In the genomic region with DNA sequence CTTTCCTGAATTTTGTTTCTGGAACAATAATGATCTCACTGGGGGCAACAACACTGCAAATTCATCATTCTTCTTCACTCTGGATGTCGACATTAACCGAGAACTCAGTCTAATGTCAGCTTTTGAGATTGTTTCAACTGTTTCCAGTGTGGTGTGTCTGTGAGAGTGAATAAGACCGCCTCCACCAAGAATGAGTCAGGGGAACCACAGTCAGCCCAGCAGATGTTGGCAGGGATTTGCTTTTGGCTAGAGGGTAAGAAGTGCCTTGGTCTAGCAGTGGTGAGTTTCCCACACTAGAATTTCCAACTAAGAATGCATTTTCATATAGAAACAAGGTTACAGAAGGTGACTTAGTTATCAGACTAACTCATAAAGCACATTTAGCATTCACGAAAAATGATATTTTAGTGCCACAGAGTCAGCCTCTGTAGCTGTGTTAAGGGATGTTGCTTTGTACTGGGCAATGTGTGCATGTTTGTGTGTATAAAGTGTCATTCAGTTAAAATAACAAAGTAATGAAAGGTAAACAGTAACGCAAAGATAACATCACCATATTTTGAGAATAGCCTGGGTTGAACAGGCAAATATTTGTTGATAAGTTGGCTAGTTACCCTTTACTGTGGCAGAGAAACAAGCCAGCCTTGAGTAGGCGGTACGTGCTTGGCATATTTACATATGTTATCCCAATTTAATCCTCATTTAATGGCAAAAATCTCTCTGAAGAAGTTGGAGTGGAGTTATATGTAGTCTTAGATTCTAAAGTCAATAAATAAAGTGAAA, we compare ENCODE assay signal across 9 cellular contexts. TPM values are rescaled to one million over a fixed set of nuclear protein-coding genes. Genes with fewer than 3 reads are reported as not detected.
DNase-seq lines count a peak whose midpoint lies in the region; ATAC-seq and TF ChIP-seq lines count a peak whose summit lies in the region.
"Had no signal": no experiment of that assay in that cellular context is flagged by ENCODE, and none has a peak within 500 bp of the region (broad histone marks: within the 10 kb centered on the region; RNA-seq: fewer than 3 reads in every experiment).

No MANE protein-coding gene starts in this region.

- H3K36me3 ChIP-seq in Panc1 (ENCODE audit: control insufficient read depth, insufficient read depth, low read length) (no peaks in the 10 kb centered on the region), fibroblast of lung (ENCODE audit: control insufficient read depth, insufficient read depth, low read length) (no peaks in the 10 kb centered on the region)

- no peaks in the 10 kb centered on the region for H3K36me3 Mint-ChIP-seq in activated CD8-positive, alpha-beta memory T cell treated with anti-CD3 and anti-CD28 coated beads, Interleukin-2, amount 10 ng/mL, durations not matched to agents 7 days and 5 days
- no peaks in the 10 kb centered on the region for H3K36me3 Mint-ChIP-seq in stimulated activated effector memory CD8-positive, alpha-beta T cell treated with anti-CD3 and anti-CD28 coated beads, Interleukin-12 subunit alpha, Interleukin-12 subunit beta, amount 100 ng/mL, for 72 hours
- no peaks in the 10 kb centered on the region for H3K36me3 Mint-ChIP-seq in progenitor cell of endocrine pancreas (ENCODE audit: insufficient read depth)

- TF ChIP-seq CTCF in Panc1 (IDR thresholded peaks at IDR 0.05): no peak
- TF ChIP-seq CTCF in fibroblast of lung (conservative IDR thresholded peaks at IDR 0.05 in 1 of 2, IDR thresholded peaks at IDR 0.05 in 1 of 2; ENCODE audit: low read depth in 1 of 2, low read length in 2 of 2): no peak
- no peak for TF ChIP-seq CTCF in progenitor cell of endocrine pancreas (IDR thresholded peaks at IDR 0.05; ENCODE audit: unreplicated experiment)

- H3K4me1 ChIP-seq in Panc1 (ENCODE audit: control insufficient read depth, insufficient read depth, low read length): no peaks in the 10 kb centered on the region
- peaks cover 5% of the 10 kb centered on the region for H3K4me1 ChIP-seq in fibroblast of lung (ENCODE audit: control insufficient read depth, extremely low read depth, insufficient read depth, low read length)

- H3K79me2 ChIP-seq in fibroblast of lung (ENCODE audit: control insufficient read depth, insufficient read depth, low read length): no peaks in the 10 kb centered on the region

- H3K4me3 ChIP-seq in Panc1 (ENCODE audit: low read depth in 2 of 2, low read length in 2 of 2) (no peak overlapping the region), fibroblast of lung (replicated peaks in 1 of 4; ENCODE audit: control extremely low read depth in 1 of 4, insufficient read depth in 1 of 4, low read depth in 3 of 4, low read length in 4 of 4) (no peak overlapping the region)

- H3K27ac Mint-ChIP-seq in activated CD8-positive, alpha-beta memory T cell treated with anti-CD3 and anti-CD28 coated beads, Interleukin-2, amount 10 ng/mL, durations not matched to agents 7 days and 5 days: no peak overlapping the region
- peak overlapping the region; percentile 32 for H3K27ac Mint-ChIP-seq in stimulated activated effector memory CD8-positive, alpha-beta T cell treated with anti-CD3 and anti-CD28 coated beads, Interleukin-12 subunit alpha, Interleukin-12 subunit beta, amount 100 ng/mL, for 72 hours
- no peak overlapping the region for H3K27ac Mint-ChIP-seq in progenitor cell of endocrine pancreas
- H3K27ac Mint-ChIP-seq: activated B cell treated with CpG ODN at 0.5 μM for 24 hours had no signal

- ATAC-seq in activated CD8-positive, alpha-beta memory T cell treated with anti-CD3 and anti-CD28 coated beads, Interleukin-2, amount 10 ng/mL, durations not matched to agents 7 days and 5 days: peak; percentile 82
- peak; percentile 80; the same call in 1 of the 2 replicates for ATAC-seq in Panc1
- peak; percentile 99 for ATAC-seq in stimulated activated effector memory CD8-positive, alpha-beta T cell treated with anti-CD3 and anti-CD28 coated beads, Interleukin-12 subunit alpha, Interleukin-12 subunit beta, amount 100 ng/mL, for 72 hours
- no peak for ATAC-seq in HG02571 (IDR thresholded peaks at IDR 0.05; ENCODE audit: unreplicated experiment)

- H4K20me1 ChIP-seq in fibroblast of lung (ENCODE audit: control insufficient read depth, extremely low read depth, insufficient read depth, low read length): no peaks in the 10 kb centered on the region

- H3K4me2 ChIP-seq in fibroblast of lung (ENCODE audit: extremely low read depth, insufficient read depth, low read length): peak overlapping the region; percentile 58

- POLR2A ChIA-PET in Panc1 (lab: Charles Lee): no interaction called here

- no peak overlapping the region for H3K4me3 Mint-ChIP-seq in activated CD8-positive, alpha-beta memory T cell treated with anti-CD3 and anti-CD28 coated beads, Interleukin-2, amount 10 ng/mL, durations not matched to agents 7 days and 5 days
- H3K4me3 Mint-ChIP-seq in stimulated activated effector memory CD8-positive, alpha-beta T cell treated with anti-CD3 and anti-CD28 coated beads, Interleukin-12 subunit alpha, Interleukin-12 subunit beta, amount 100 ng/mL, for 72 hours: no peak overlapping the region
- H3K4me3 Mint-ChIP-seq in progenitor cell of endocrine pancreas (ENCODE audit: low read depth): no peak overlapping the region
- H3K4me3 Mint-ChIP-seq: activated B cell treated with CpG ODN at 0.5 μM for 24 hours had no signal

- no peaks in the 10 kb centered on the region for H3K9me3 Mint-ChIP-seq in activated CD8-positive, alpha-beta memory T cell treated with anti-CD3 and anti-CD28 coated beads, Interleukin-2, amount 10 ng/mL, durations not matched to agents 7 days and 5 days (ENCODE audit: low read depth)
- H3K9me3 Mint-ChIP-seq in stimulated activated effector memory CD8-positive, alpha-beta T cell treated with anti-CD3 and anti-CD28 coated beads, Interleukin-12 subunit alpha, Interleukin-12 subunit beta, amount 100 ng/mL, for 72 hours: no peaks in the 10 kb centered on the region
- H3K9me3 Mint-ChIP-seq in progenitor cell of endocrine pancreas (ENCODE audit: low read depth): no peaks in the 10 kb centered on the region
- H3K9me3 Mint-ChIP-seq: activated B cell treated with CpG ODN at 0.5 μM for 24 hours had no signal

- peak; percentile 68 for DNase-seq in activated CD8-positive, alpha-beta memory T cell treated with anti-CD3 and anti-CD28 coated beads, Interleukin-2, amount 10 ng/mL, durations not matched to agents 7 days and 5 days
- no peak for DNase-seq in activated CD8-positive, alpha-beta memory T cell treated with anti-CD3 and anti-CD28 coated beads, Interleukin-2, amount 50 U/mL, for 4 hours
- DNase-seq in Panc1 (ENCODE audit: low read depth, low spot score) (no peak), fibroblast of lung (ENCODE audit: low read depth in 2 of 2) (peak; percentile 90 to 98), progenitor cell of endocrine pancreas (ENCODE audit: low spot score, unreplicated experiment) (no peak), iPS-NIHi11 (ENCODE audit: low spot score) (no peak)
- peak; percentile 9 to 62 for DNase-seq in stimulated activated effector memory CD8-positive, alpha-beta T cell treated with anti-CD3 and anti-CD28 coated beads, Interleukin-12 subunit alpha, Interleukin-12 subunit beta, amount 100 ng/mL, for 72 hours (ENCODE audit: low spot score in 2 of 2)
- DNase-seq: activated B cell treated with CpG ODN at 0.5 μM for 24 hours had no signal

- CTCF ChIA-PET in activated CD8-positive, alpha-beta memory T cell treated with anti-CD3 and anti-CD28 coated beads, Interleukin-2, amount 10 ng/mL, durations not matched to agents 7 days and 5 days (lab: Charles Lee): interaction anchor here (1.4 kb wide), 1 partner anchor 274 kb away, joined by 4 read pairs; no protein-coding TSS in a partner anchor
- CTCF ChIA-PET in Panc1 (lab: Charles Lee): interaction anchor here (0.6 kb wide), 1 partner anchor 1647 kb away, joined by 3 read pairs; no protein-coding TSS in a partner anchor

- in situ Hi-C loops in Panc1 (cut with HindIII; ENCODE audit: low pct_unique_long_range_greater_than_20kb, low sequenced_read_pairs): no loop called here

- no peak overlapping the region for H3K9ac ChIP-seq in fibroblast of lung (ENCODE audit: insufficient read depth, low read length)

- peaks cover 2% of the 10 kb centered on the region; the same call in 1 of the 2 replicates for H3K27me3 ChIP-seq in Panc1 (ENCODE audit: control insufficient read depth, insufficient read depth, low read length)
- peaks cover under 1% of the 10 kb centered on the region for H3K27me3 ChIP-seq in fibroblast of lung (ENCODE audit: control insufficient read depth, insufficient read depth, low read length)

- H3K9me3 ChIP-seq in Panc1 (ENCODE audit: control insufficient read depth, insufficient read depth, low read depth, low read length) (no peaks in the 10 kb centered on the region), fibroblast of lung (ENCODE audit: control insufficient read depth, insufficient read depth, low read depth, low read length) (no peaks in the 10 kb centered on the region)

- H3K27me3 Mint-ChIP-seq in activated CD8-positive, alpha-beta memory T cell treated with anti-CD3 and anti-CD28 coated beads, Interleukin-2, amount 10 ng/mL, durations not matched to agents 7 days and 5 days: no peaks in the 10 kb centered on the region
- H3K27me3 Mint-ChIP-seq in progenitor cell of endocrine pancreas: peaks cover under 1% of the 10 kb centered on the region
- H3K27me3 Mint-ChIP-seq: activated B cell treated with CpG ODN at 0.5 μM for 24 hours had no signal

- H2AFZ ChIP-seq in fibroblast of lung (ENCODE audit: low read length): no peak overlapping the region

- no TSS peak for BruUV-seq in Panc1 (replicated peaks; lab: Mats Ljungman, UMichigan)

- intact Hi-C loops in Panc1 (cut with micrococcal nuclease; ENCODE audit: unreplicated experiment): no loop called here

- H3K27ac ChIP-seq in Panc1 (ENCODE audit: low read length): no peak overlapping the region
- H3K27ac ChIP-seq in fibroblast of lung (ENCODE audit: insufficient read depth, low read length): no peak overlapping the region

- H3K4me1 Mint-ChIP-seq in activated CD8-positive, alpha-beta memory T cell treated with anti-CD3 and anti-CD28 coated beads, Interleukin-2, amount 10 ng/mL, durations not matched to agents 7 days and 5 days: peaks cover 8% of the 10 kb centered on the region
- H3K4me1 Mint-ChIP-seq in stimulated activated effector memory CD8-positive, alpha-beta T cell treated with anti-CD3 and anti-CD28 coated beads, Interleukin-12 subunit alpha, Interleukin-12 subunit beta, amount 100 ng/mL, for 72 hours: peaks cover 11% of the 10 kb centered on the region
- peaks cover 2% of the 10 kb centered on the region for H3K4me1 Mint-ChIP-seq in progenitor cell of endocrine pancreas (ENCODE audit: low read depth)
- H3K4me1 Mint-ChIP-seq: activated B cell treated with CpG ODN at 0.5 μM for 24 hours had no signal

RNA-seq across cellular contexts. Expression of a gene that starts 33.8 kb away (rescaled TPM):
- not detected for total RNA-seq in activated CD8-positive, alpha-beta memory T cell treated with anti-CD3 and anti-CD28 coated beads, Interleukin-2, amount 10 ng/mL, durations not matched to agents 7 days and 5 days
- total RNA-seq in Panc1 (2021; ENCODE audit: unreplicated experiment) (not detected), fibroblast of lung (not detected in 2 replicates), progenitor cell of endocrine pancreas (not detected in 2 replicates)
- not detected for polyA plus RNA-seq in Panc1 (2012; ENCODE audit: insufficient read length)
- polyA plus RNA-seq in fibroblast of lung: not detected in 2 replicates
- polyA plus RNA-seq in fibroblast of lung (2012): not detected in 2 replicates
- polyA minus RNA-seq in fibroblast of lung (ENCODE audit: low replicate concordance): not detected in 2 replicates
- total RNA-seq: activated B cell treated with CpG ODN at 0.5 μM for 24 hours had no signal

Comparison
In these comparisons a context has a peak if more than half of its experiments do, and no peak if none do; other contexts are left out.
1. DNase-seq: peak in activated CD8-positive, alpha-beta memory T cell treated with anti-CD3 and anti-CD28 coated beads, Interleukin-2, amount 10 ng/mL, durations not matched to agents 7 days and 5 days (single experiment), fibroblast of lung (2 of 2) and stimulated activated effector memory CD8-positive, alpha-beta T cell treated with anti-CD3 and anti-CD28 coated beads, Interleukin-12 subunit alpha, Interleukin-12 subunit beta, amount 100 ng/mL, for 72 hours (2 of 2); none in activated CD8-positive, alpha-beta memory T cell treated with anti-CD3 and anti-CD28 coated beads, Interleukin-2, amount 50 U/mL, for 4 hours (single experiment), Panc1 (single experiment), progenitor cell of endocrine pancreas (single experiment) and iPS-NIHi11 (single experiment).